Comparison of ENCODE assay signal across 13 cellular contexts in the genomic region with DNA sequence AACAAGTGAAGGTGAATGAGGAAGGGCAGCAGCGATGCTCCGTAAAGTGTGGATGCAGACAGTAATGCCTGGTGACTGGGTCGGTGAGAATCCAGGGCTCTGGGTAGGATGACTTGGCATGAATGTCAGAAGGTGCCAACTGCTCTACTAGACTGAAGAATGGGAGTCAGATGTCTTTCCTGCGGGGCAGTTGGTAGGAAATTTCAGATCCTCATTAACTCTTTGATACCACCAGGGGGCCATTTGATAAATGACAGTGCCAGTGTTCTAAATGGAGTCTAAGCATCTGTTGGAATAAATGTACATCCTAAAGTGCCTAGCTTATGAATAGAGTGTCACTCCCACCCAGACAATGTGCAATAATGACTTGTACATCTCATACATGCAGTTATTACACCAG.
DNase-seq lines count a peak whose midpoint lies in the region; ATAC-seq and TF ChIP-seq lines count a peak whose summit lies in the region.
"Had no signal": no experiment of that assay in that cellular context is flagged by ENCODE, and none has a peak within 500 bp of the region (broad histone marks: within the 10 kb centered on the region; RNA-seq: fewer than 3 reads in every experiment).

No MANE protein-coding gene starts in this region.

- no peaks in the 10 kb centered on the region for H3K79me2 ChIP-seq in Karpas-422 (ENCODE audit: low read length)
- H3K79me2 ChIP-seq in OCI-LY3 (ENCODE audit: low read length): no peaks in the 10 kb centered on the region

- H3K9me2 ChIP-seq in Karpas-422 (replicated peaks; ENCODE audit: insufficient read depth, low read length): no peaks in the 10 kb centered on the region

- H3K4me2 ChIP-seq in Karpas-422 (ENCODE audit: low read depth, low read length, poor library complexity, severe bottlenecking): no peak overlapping the region
- H3K4me2 ChIP-seq in OCI-LY3 (ENCODE audit: low read length): no peak overlapping the region

- H3K4me3 ChIP-seq in GM12864 (ENCODE audit: low read depth, low read length) (no peak overlapping the region), Karpas-422 (ENCODE audit: low read length) (no peak overlapping the region), OCI-LY3 (ENCODE audit: low read length) (no peak overlapping the region)
- H3K4me3 ChIP-seq: heart left ventricle, left lung, suprapubic skin had no signal

- TF ChIP-seq CTCF in GM12864 (IDR thresholded peaks at IDR 0.05; ENCODE audit: low read depth, low read length, missing control alignments) (peak; percentile 23), OCI-LY3 (IDR thresholded peaks at IDR 0.05; ENCODE audit: low read depth, low read length) (peak; percentile 36), glutamatergic neuron (IDR thresholded peaks at IDR 0.05; ENCODE audit: partially characterized antibody, unreplicated experiment) (peak; percentile 65)

- H3K4me1 Mint-ChIP-seq in glutamatergic neuron (ENCODE audit: low read depth, unreplicated experiment): no peaks in the 10 kb centered on the region
- H3K4me1 Mint-ChIP-seq: nephron had no signal

- H3K36me3 ChIP-seq in Karpas-422 (ENCODE audit: insufficient read depth, low read length): no peaks in the 10 kb centered on the region
- no peaks in the 10 kb centered on the region for H3K36me3 ChIP-seq in OCI-LY3 (replicated peaks; ENCODE audit: low read depth, low read length)
- H3K36me3 ChIP-seq: heart left ventricle, left lung, suprapubic skin had no signal

- H4K20me1 ChIP-seq in Karpas-422 (ENCODE audit: insufficient read depth, low read depth, low read length): no peaks in the 10 kb centered on the region
- no peaks in the 10 kb centered on the region for H4K20me1 ChIP-seq in OCI-LY3 (ENCODE audit: insufficient read depth, low read length)

- no peaks in the 10 kb centered on the region for H3K27me3 Mint-ChIP-seq in glutamatergic neuron (ENCODE audit: unreplicated experiment)

- H3K36me3 Mint-ChIP-seq in glutamatergic neuron (ENCODE audit: unreplicated experiment): no peaks in the 10 kb centered on the region

- ATAC-seq in GM21423 (IDR thresholded peaks at IDR 0.05; ENCODE audit: unreplicated experiment): no peak
- no peak for ATAC-seq in GM19455 (IDR thresholded peaks at IDR 0.05; ENCODE audit: unreplicated experiment)
- ATAC-seq: heart left ventricle, left lung had no signal

- H3K27ac ChIP-seq in Karpas-422 (ENCODE audit: low read length) (no peak overlapping the region), OCI-LY3 (ENCODE audit: low read length) (no peak overlapping the region)
- H3K27ac ChIP-seq: heart left ventricle, left lung, suprapubic skin had no signal

- H3K9me3 ChIP-seq in Karpas-422 (ENCODE audit: low read length) (no peaks in the 10 kb centered on the region), OCI-LY3 (ENCODE audit: insufficient read depth, low read length) (no peaks in the 10 kb centered on the region)
- H3K9me3 ChIP-seq: heart left ventricle, left lung, suprapubic skin had no signal

- H3K4me1 ChIP-seq in Karpas-422 (ENCODE audit: low read length) (no peaks in the 10 kb centered on the region), OCI-LY3 (ENCODE audit: low read length) (no peaks in the 10 kb centered on the region)
- H3K4me1 ChIP-seq: heart left ventricle, left lung, suprapubic skin had no signal

- H3K4me3 Mint-ChIP-seq in glutamatergic neuron (ENCODE audit: unreplicated experiment): no peak overlapping the region
- H3K4me3 Mint-ChIP-seq: nephron had no signal

- no peak for DNase-seq in GM12864 (ENCODE audit: low read depth)
- peak; percentile 25 for DNase-seq in Karpas-422
- no peak for DNase-seq in glutamatergic neuron
- no peak for DNase-seq in activated CD4-positive, alpha-beta T cell treated with anti-CD3 and anti-CD28 coated beads for 4 hours
- DNase-seq: effector CD8-positive, alpha-beta T cell; heart left ventricle; left lung; RPMI8226 had no signal

- H2AFZ ChIP-seq in Karpas-422 (ENCODE audit: low read length) (no peak overlapping the region), OCI-LY3 (ENCODE audit: low read depth, low read length) (no peak overlapping the region)

- H3K27ac Mint-ChIP-seq in glutamatergic neuron (ENCODE audit: unreplicated experiment): no peak overlapping the region
- H3K27ac Mint-ChIP-seq: nephron had no signal

- H3K9me3 Mint-ChIP-seq in glutamatergic neuron (ENCODE audit: unreplicated experiment): no peaks in the 10 kb centered on the region
- H3K9me3 Mint-ChIP-seq: nephron had no signal

- H3K9ac ChIP-seq in Karpas-422 (ENCODE audit: low read length): no peak overlapping the region
- no peak overlapping the region for H3K9ac ChIP-seq in OCI-LY3 (ENCODE audit: low read length)

- no peaks in the 10 kb centered on the region for H3K27me3 ChIP-seq in Karpas-422 (ENCODE audit: low read length)
- H3K27me3 ChIP-seq in OCI-LY3 (ENCODE audit: low read depth, low read length): no peaks in the 10 kb centered on the region
- H3K27me3 ChIP-seq: heart left ventricle, left lung, suprapubic skin had no signal
